24 cellular contexts compared by ENCODE assay signal in genomic region chr10:123911866-123912265, GRCh38. TPM values are rescaled to one million over a fixed set of nuclear protein-coding genes. Genes with fewer than 3 reads are reported as not detected.
DNase-seq lines count a peak whose midpoint lies in the region; ATAC-seq lines count a peak whose summit lies in the region.
"Had no signal": no experiment of that assay in that cellular context is flagged by ENCODE, and none has a peak within 500 bp of the region (broad histone marks: within the 10 kb centered on the region; RNA-seq: fewer than 3 reads in every experiment).

No MANE protein-coding gene starts in this region.

- intact Hi-C loops in cardiac septum (cut with DNase I), result no loop called here
- intact Hi-C loops in left cardiac atrium (cut with DNase I), result no loop called here

- no peak overlapping the region for H3K23ac ChIP-seq in neuronal stem cell (ENCODE audit: low read depth, low read length, poor library complexity)

- H3K4ac ChIP-seq in neuronal stem cell (ENCODE audit: low read length), result no peak overlapping the region

- no peak overlapping the region for H3K14ac ChIP-seq in neuronal stem cell (ENCODE audit: low read length)

- H2BK12ac ChIP-seq in neuronal stem cell (ENCODE audit: low read length), result no peak overlapping the region

- H4K91ac ChIP-seq in neuronal stem cell (ENCODE audit: low read depth, low read length, poor library complexity), result no peak overlapping the region

- H4K8ac ChIP-seq in neuronal stem cell (ENCODE audit: low read depth, low read length), result no peak overlapping the region

- no CpG with 5 or more reads among the region's 9 CpGs for WGBS in neuronal stem cell (ENCODE audit: extremely low coverage in 2 of 2, insufficient read length in 2 of 2, insufficient replicate concordance in 1 of 2), 2 donors

- H3K9ac ChIP-seq in neuronal stem cell (ENCODE audit: low read depth, low read length, poor library complexity), result no peak overlapping the region

- H2AK5ac ChIP-seq in neuronal stem cell (ENCODE audit: low read depth, low read length), result peak overlapping the region; percentile 14

- no peak overlapping the region for H2BK5ac ChIP-seq in neuronal stem cell (ENCODE audit: low read length)

- DNase-seq in cardiac septum (ENCODE audit: low spot score) (peak; percentile 31), left cardiac atrium (no peak), NCI-H2029 treated with DMSO at 0.1 percent for 48 hours (lab: John Stamatoyannopoulos, UW) (peak; percentile 16), NCI-H510A treated with DMSO at 0.1 percent for 48 hours (lab: John Stamatoyannopoulos, UW) (peak; percentile 65), neuronal stem cell (ENCODE audit: low spot score) (no peak), NCI-H526 treated with DMSO at 0.1 percent for 48 hours (lab: John Stamatoyannopoulos, UW) (no peak)
- DNase-seq: ACHN; activated CD4-positive, alpha-beta T cell treated with anti-CD3 and anti-CD28 coated beads, Interleukin-2, amount 50 U/mL, for 1 hour; aorta; HCEC 1CT; Karpas-422; kidney glomerular epithelial cell; MV-4-11; PC-3; Right ventricle myocardium superior; sigmoid colon; stimulated activated naive CD8-positive, alpha-beta T cell treated with anti-CD3 and anti-CD28 coated beads, Interleukin-15, amount 100 ng/mL, for 72 hours; T-helper 9 cell; tibial artery had no signal

- ATAC-seq in left cardiac atrium (no peak), HG03469 (IDR thresholded peaks at IDR 0.05; ENCODE audit: unreplicated experiment) (no peak), GM21515 (IDR thresholded peaks at IDR 0.05; ENCODE audit: unreplicated experiment) (no peak)
- ATAC-seq: activated T-helper 17 cell treated with anti-CD3 and anti-CD28 coated beads, Interleukin-2, amount 50 U/mL, for 72 hours; GM12878; PC-3; stimulated activated naive CD8-positive, alpha-beta T cell treated with anti-CD3 and anti-CD28 coated beads, Interleukin-15, amount 100 ng/mL, for 72 hours had no signal

- H3K79me1 ChIP-seq in neuronal stem cell (ENCODE audit: low read depth, low read length), result no peaks in the 10 kb centered on the region

- H3K27ac ChIP-seq in neuronal stem cell (replicated peaks; ENCODE audit: low read length), result no peak overlapping the region
- H3K27ac ChIP-seq: cardiac muscle cell, tibial artery had no signal

- H3K18ac ChIP-seq in neuronal stem cell (ENCODE audit: low read length), result no peak overlapping the region

- H3K4me2 ChIP-seq in neuronal stem cell (ENCODE audit: insufficient read depth, low read length, poor library complexity, severe bottlenecking), result no peak overlapping the region

- no peaks in the 10 kb centered on the region for H3K9me3 ChIP-seq in neuronal stem cell (replicated peaks in 1 of 2; ENCODE audit: control insufficient read depth in 2 of 2, insufficient read depth in 1 of 2, low read depth in 1 of 2, low read length in 2 of 2)
- H3K9me3 ChIP-seq: sigmoid colon, tibial artery had no signal

- peaks cover 5 to 16% of the 10 kb centered on the region in 2 donors for H3K4me1 ChIP-seq in neuronal stem cell (ENCODE audit: control insufficient read depth in 2 of 2, insufficient read depth in 1 of 2, low read depth in 1 of 2, low read length in 2 of 2)

- no peaks in the 10 kb centered on the region for H3K27me3 ChIP-seq in neuronal stem cell (ENCODE audit: control insufficient read depth in 3 of 3, insufficient read depth in 3 of 3, low read depth in 1 of 3, low read length in 3 of 3)
- H3K27me3 ChIP-seq: sigmoid colon had no signal

- peak overlapping the region; percentile 32 for H2BK15ac ChIP-seq in neuronal stem cell (ENCODE audit: low read length)

- no peak overlapping the region for H3K4me3 ChIP-seq in neuronal stem cell (ENCODE audit: low read length in 2 of 2)
- H3K4me3 ChIP-seq: cardiac muscle cell, GM12878, sigmoid colon, tibial artery had no signal

- H2BK120ac ChIP-seq in neuronal stem cell (ENCODE audit: low read depth, low read length), result no peak overlapping the region

- H3K36me3 ChIP-seq in neuronal stem cell (replicated peaks in 1 of 2; ENCODE audit: control insufficient read depth in 2 of 2, insufficient read depth in 2 of 2, low read length in 2 of 2), result no peaks in the 10 kb centered on the region
- H3K36me3 ChIP-seq: cardiac muscle cell, sigmoid colon, tibial artery had no signal

- H2AFZ ChIP-seq in neuronal stem cell (ENCODE audit: low read length), result no peak overlapping the region

RNA-seq across cellular contexts. Expression of gene CPXM2, which starts 20.3 kb away (rescaled TPM):
- total RNA-seq in cardiac septum (11.2 TPM), left cardiac atrium (10 to 100 TPM; 12.5 to 17.0 TPM)
- polyA plus RNA-seq in neuronal stem cell (2013, experiment 1 of 2), result 0.03 TPM
- polyA plus RNA-seq in neuronal stem cell (2013, experiment 2 of 2), result 0.04 TPM
- total RNA-seq: activated T-helper 17 cell treated with anti-CD3 and anti-CD28 coated beads, Interleukin-2, amount 50 U/mL, for 72 hours; PC-3 had no signal

Comparison
In these comparisons a context has a peak if more than half of its experiments do, and no peak if none do; other contexts are left out.
1. DNase-seq: peak in cardiac septum (single experiment), NCI-H2029 treated with DMSO at 0.1 percent for 48 hours (single experiment) and NCI-H510A treated with DMSO at 0.1 percent for 48 hours (single experiment); none in left cardiac atrium (single experiment), neuronal stem cell (single experiment) and NCI-H526 treated with DMSO at 0.1 percent for 48 hours (single experiment).